In genomic region chr3:71951842-71952241, GRCh38 we compare ENCODE assay signal across 27 cellular contexts.
"Had no signal": no experiment of that assay in that cellular context is flagged by ENCODE, and none has a peak within 500 bp of the region (broad histone marks: within the 10 kb centered on the region; RNA-seq: fewer than 3 reads in every experiment).

No MANE protein-coding gene starts in this region.

- H3K9me3 ChIP-seq: stomach, suprapubic skin, testis, thoracic aorta, thyroid gland, tibial artery, tibial nerve, transverse colon, upper lobe of left lung, upper lobe of right lung, uterus, vagina had no signal

- H3K27ac ChIP-seq: stomach, suprapubic skin, testis, thoracic aorta, thyroid gland, tibial artery, tibial nerve, transverse colon, upper lobe of left lung, upper lobe of right lung, uterus, vagina had no signal

- ATAC-seq: stimulated activated effector memory CD8-positive, alpha-beta T cell treated with anti-CD3 and anti-CD28 coated beads, Interleukin-12 subunit alpha, Interleukin-12 subunit beta, amount 100 ng/mL, for 72 hours; stimulated activated memory B cell treated with anti-CD40 and anti-IgM and Interleukin-4, amounts not matched to agents 10 μg/mL and 1 μg/mL and 100 μg/mL, for 72 hours; stimulated activated naive B cell treated with anti-CD40 and anti-IgM and Interleukin-4, amounts not matched to agents 10 μg/mL and 1 μg/mL and 100 μg/mL, for 72 hours; stimulated activated naive CD8-positive, alpha-beta T cell treated with anti-CD3 and anti-CD28 coated beads, Interleukin-15, amount 100 ng/mL, for 72 hours; stimulated activated naive CD8-positive, alpha-beta T cell treated with anti-CD3 and anti-CD28 coated beads, Interleukin-15, Interleukin-2, amounts not matched to agents 100 U/mL and 50 U/mL, for 24 hours; upper lobe of right lung had no signal

- H3K4me1 ChIP-seq: thyroid gland, uterus, vagina had no signal

- FAIRE-seq: urothelium cell line had no signal

- H3K27me3 ChIP-seq: stomach, suprapubic skin, testis, thyroid gland, tibial artery, tibial nerve, transverse colon, upper lobe of left lung, upper lobe of right lung, uterus, vagina had no signal

- DNase-seq: stimulated activated CD4-positive, alpha-beta T cell treated with anti-CD3 and anti-CD28 coated beads, Interleukin-2, amount 100 ng/mL, for 48 hours; stimulated activated CD4-positive, alpha-beta T cell treated with anti-CD3 and anti-CD28 coated beads, Interleukin-4, amount 100 ng/mL, for 1 hour; stimulated activated CD4-positive, alpha-beta T cell treated with anti-CD3 and anti-CD28 coated beads, Interleukin-4, amount 100 ng/mL, for 24 hours; stimulated activated CD4-positive, alpha-beta T cell treated with anti-CD3 and anti-CD28 coated beads, Interleukin-4, amount 100 ng/mL, for 4 hours; stimulated activated CD8-positive, alpha-beta memory T cell treated with anti-CD3 and anti-CD28 coated beads, Interleukin-4, amount 100 ng/mL, for 48 hours; stimulated activated naive B cell treated with anti-CD40 and anti-IgM and Interleukin-4, amounts not matched to agents 10 μg/mL and 1 μg/mL and 100 μg/mL, for 72 hours; stimulated activated naive CD4-positive, alpha-beta T cell; stimulated activated naive CD4-positive, alpha-beta T cell treated with Interleukin-2 at 50 U/mL for 16 hours; stimulated activated naive CD8-positive, alpha-beta T cell treated with anti-CD3 and anti-CD28 coated beads, Interleukin-15, amount 100 ng/mL, for 72 hours; stimulated activated naive CD8-positive, alpha-beta T cell treated with anti-CD3 and anti-CD28 coated beads, Interleukin-15, Interleukin-2, amounts not matched to agents 100 U/mL and 50 U/mL, for 24 hours; stomach; substantia nigra; testis; thyroid gland; transverse colon; trophoblast cell; upper lobe of left lung; upper lobe of right lung; uterus had no signal

- H3K4me3 ChIP-seq: stomach, suprapubic skin, testis, thoracic aorta, thyroid gland, tibial artery, tibial nerve, transverse colon, upper lobe of left lung, upper lobe of right lung, uterus, vagina had no signal

- H3K36me3 ChIP-seq: stomach, suprapubic skin, thoracic aorta, thyroid gland, tibial artery, tibial nerve, transverse colon, upper lobe of left lung, upper lobe of right lung, uterus, vagina had no signal
